ENCODE assay signal across 34 cellular contexts in the genomic region with DNA sequence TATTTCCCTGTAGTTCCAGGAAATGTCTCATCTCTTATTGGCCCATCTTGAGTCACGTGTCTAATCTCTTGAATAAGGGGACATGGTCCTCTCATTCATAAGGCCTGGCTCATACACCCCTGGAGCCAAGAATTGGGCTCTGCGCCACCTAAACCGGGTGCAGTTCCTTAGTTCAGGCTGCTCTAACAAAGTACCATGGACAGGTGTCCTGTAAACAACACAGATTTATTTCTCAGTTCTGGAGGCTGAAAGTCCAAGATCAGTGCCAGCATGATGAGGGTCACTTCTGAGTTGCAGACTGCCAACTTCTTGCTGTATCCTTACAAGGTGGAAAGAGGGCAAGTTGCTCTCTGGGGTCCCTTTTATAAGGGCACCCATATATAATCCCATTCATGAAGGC.
"Had no signal": no experiment of that assay in that cellular context is flagged by ENCODE, and none has a peak within 500 bp of the region (broad histone marks: within the 10 kb centered on the region; RNA-seq: fewer than 3 reads in every experiment).

No MANE protein-coding gene starts in this region.

- H3K9me3 ChIP-seq: MG63 had no signal

- H3K4me3 ChIP-seq: MG63 had no signal

- H3K36me3 ChIP-seq: MG63 had no signal

- DNase-seq: MM.1S, NCI-H1048, NCI-H1092, NCI-H1092 treated with DMSO at 0.1 percent for 48 hours, NCI-H1105, NCI-H1105 treated with DMSO at 0.1 percent for 48 hours, NCI-H1417, NCI-H1417 treated with DMSO at 0.1 percent for 48 hours, NCI-H1436, NCI-H1436 treated with DMSO at 0.1 percent for 48 hours, NCI-H146, NCI-H1694, NCI-H1694 treated with DMSO at 0.1 percent for 48 hours, NCI-H187, NCI-H187 treated with DMSO at 0.1 percent for 48 hours, NCI-H1930, NCI-H2029, NCI-H2029 treated with DMSO at 0.1 percent for 48 hours, NCI-H2081, NCI-H2081 treated with DMSO at 0.1 percent for 48 hours, NCI-H2107, NCI-H2171, NCI-H2171 treated with DMSO at 0.1 percent for 48 hours, NCI-H2227 treated with DMSO at 0.1 percent for 48 hours, NCI-H226, NCI-H345, NCI-H446, NCI-H446 treated with DMSO at 0.1 percent for 48 hours, NCI-H510A, NCI-H510A treated with DMSO at 0.1 percent for 48 hours, NCI-H524, NCI-H524 treated with DMSO at 0.1 percent for 48 hours, NCI-H526 had no signal

- H3K27me3 ChIP-seq: MG63 had no signal
